In genomic region chr15:55649058-55649423, GRCh38 we compare ENCODE assay signal across 15 cellular contexts.
DNase-seq lines count a peak whose midpoint lies in the region; ATAC-seq and TF ChIP-seq lines count a peak whose summit lies in the region.
"Had no signal": no experiment of that assay in that cellular context is flagged by ENCODE, and none has a peak within 500 bp of the region (broad histone marks: within the 10 kb centered on the region; RNA-seq: fewer than 3 reads in every experiment).

No MANE protein-coding gene starts in this region.

- no peaks in the 10 kb centered on the region for H3K4me1 ChIP-seq in adipocyte (ENCODE audit: control insufficient read depth, insufficient read depth, low read length)
- no peaks in the 10 kb centered on the region for H3K4me1 ChIP-seq in endodermal cell (ENCODE audit: control insufficient read depth, insufficient read depth, low read length)
- no peaks in the 10 kb centered on the region for H3K4me1 ChIP-seq in CD4-positive, alpha-beta memory T cell (ENCODE audit: insufficient read depth, low read length)
- H3K4me1 ChIP-seq: upper lobe of right lung had no signal

- no peaks in the 10 kb centered on the region for H3K36me3 Mint-ChIP-seq in endodermal cell (ENCODE audit: low read depth)
- no peaks in the 10 kb centered on the region for H3K36me3 Mint-ChIP-seq in CD4-positive, alpha-beta memory T cell
- H3K36me3 Mint-ChIP-seq: stimulated activated effector memory CD8-positive, alpha-beta T cell treated with anti-CD3 and anti-CD28 coated beads, Interleukin-12 subunit alpha, Interleukin-12 subunit beta, amount 100 ng/mL, for 72 hours had no signal

- H3K27me3 ChIP-seq in adipocyte (replicated peaks; ENCODE audit: control insufficient read depth, insufficient read depth, low read length) = peaks cover 4% of the 10 kb centered on the region
- peaks cover 29% of the 10 kb centered on the region for H3K27me3 ChIP-seq in endodermal cell (ENCODE audit: control insufficient read depth, insufficient read depth, low read length, poor library complexity, severe bottlenecking)
- H3K27me3 ChIP-seq in CD4-positive, alpha-beta memory T cell (ENCODE audit: insufficient read depth, low read length) = no peaks in the 10 kb centered on the region
- H3K27me3 ChIP-seq: ovary, upper lobe of right lung had no signal

- H3K9me3 ChIP-seq in adipocyte (ENCODE audit: control insufficient read depth, low read length) = no peaks in the 10 kb centered on the region
- no peaks in the 10 kb centered on the region for H3K9me3 ChIP-seq in endodermal cell (ENCODE audit: control insufficient read depth, low read length)
- no peaks in the 10 kb centered on the region for H3K9me3 ChIP-seq in CD4-positive, alpha-beta memory T cell (ENCODE audit: control insufficient read depth in 1 of 2, low read length in 2 of 2)
- H3K9me3 ChIP-seq: ovary, upper lobe of right lung had no signal

- no peaks in the 10 kb centered on the region for H3K9me3 Mint-ChIP-seq in endodermal cell
- no peaks in the 10 kb centered on the region for H3K9me3 Mint-ChIP-seq in CD4-positive, alpha-beta memory T cell
- H3K9me3 Mint-ChIP-seq: activated CD4-positive, alpha-beta memory T cell treated with anti-CD3 and anti-CD28 coated beads, Interleukin-2, amount 10 ng/mL, durations not matched to agents 7 days and 5 days; activated T-cell treated with anti-CD3 and anti-CD28 coated beads, Interleukin-2, amount 50 U/mL, for 72 hours; stimulated activated effector memory CD8-positive, alpha-beta T cell treated with anti-CD3 and anti-CD28 coated beads, Interleukin-12 subunit alpha, Interleukin-12 subunit beta, amount 100 ng/mL, for 72 hours had no signal

- no peak for ATAC-seq in GM19351 (IDR thresholded peaks at IDR 0.05; ENCODE audit: unreplicated experiment)

- POLR2A ChIA-PET in GM10248 (lab: Yijun Ruan, JAX) = no interaction called here
- POLR2A ChIA-PET in CD4-positive, alpha-beta memory T cell (lab: Charles Lee; ENCODE audit: partially characterized antibody) = no interaction called here

- CTCF ChIA-PET in GM10248 (lab: Yijun Ruan, JAX) = interaction anchor here (0.7 to 5.7 kb wide), 18 partner anchors 10 to 404 kb away, joined by 3 to 53 read pairs (median 5); no protein-coding TSS in a partner anchor
- CTCF ChIA-PET in CD4-positive, alpha-beta memory T cell (lab: Charles Lee; ENCODE audit: partially characterized antibody) = interaction anchor here (0.8 to 5.8 kb wide), 14 partner anchors 8 to 780 kb away, joined by 3 to 38 read pairs (median 5); no protein-coding TSS in a partner anchor

- no peak overlapping the region for H3K27ac Mint-ChIP-seq in endodermal cell
- no peak overlapping the region for H3K27ac Mint-ChIP-seq in CD4-positive, alpha-beta memory T cell
- H3K27ac Mint-ChIP-seq: activated CD4-positive, alpha-beta memory T cell treated with anti-CD3 and anti-CD28 coated beads, Interleukin-2, amount 10 ng/mL, durations not matched to agents 7 days and 5 days; activated T-cell treated with anti-CD3 and anti-CD28 coated beads, Interleukin-2, amount 50 U/mL, for 72 hours; stimulated activated effector memory CD8-positive, alpha-beta T cell treated with anti-CD3 and anti-CD28 coated beads, Interleukin-12 subunit alpha, Interleukin-12 subunit beta, amount 100 ng/mL, for 72 hours had no signal

- DNase-seq in A172 (ENCODE audit: low spot score) (peak; percentile 67), HCEC 1CT (peak; percentile 72), adipocyte (ENCODE audit: low read depth) (peak; percentile 38), fibroblast of villous mesenchyme (ENCODE audit: low read depth) (peak; percentile 50), GM10248 (ENCODE audit: extremely low spot score) (no peak), endodermal cell (no peak)
- DNase-seq in CD4-positive, alpha-beta memory T cell = no peak
- DNase-seq: GF-D8, left colon, ovary, upper lobe of right lung had no signal

- peaks cover 9% of the 10 kb centered on the region for H3K4me1 Mint-ChIP-seq in endodermal cell
- H3K4me1 Mint-ChIP-seq in CD4-positive, alpha-beta memory T cell = no peaks in the 10 kb centered on the region
- H3K4me1 Mint-ChIP-seq: activated CD4-positive, alpha-beta memory T cell treated with anti-CD3 and anti-CD28 coated beads, Interleukin-2, amount 10 ng/mL, durations not matched to agents 7 days and 5 days; stimulated activated effector memory CD8-positive, alpha-beta T cell treated with anti-CD3 and anti-CD28 coated beads, Interleukin-12 subunit alpha, Interleukin-12 subunit beta, amount 100 ng/mL, for 72 hours had no signal

- no peak overlapping the region for H3K27ac ChIP-seq in endodermal cell (ENCODE audit: low read depth, low read length)
- no peak overlapping the region for H3K27ac ChIP-seq in CD4-positive, alpha-beta memory T cell (ENCODE audit: low read depth, low read length)
- H3K27ac ChIP-seq: ovary, upper lobe of right lung had no signal

- intact Hi-C loops in CD4-positive, alpha-beta memory T cell (cut with micrococcal nuclease) = no loop called here

- H3K9ac ChIP-seq in adipocyte (ENCODE audit: low read length) (no peak overlapping the region), endodermal cell (ENCODE audit: extremely low read depth, low read length, poor library complexity, severe bottlenecking) (no peak overlapping the region)

- H3K27me3 Mint-ChIP-seq in endodermal cell (ENCODE audit: insufficient read depth) = peaks cover 31% of the 10 kb centered on the region
- no peaks in the 10 kb centered on the region for H3K27me3 Mint-ChIP-seq in CD4-positive, alpha-beta memory T cell

- TF ChIP-seq CTCF in fibroblast of villous mesenchyme (IDR thresholded peaks at IDR 0.05; ENCODE audit: insufficient read depth, low read depth, low read length) = no peak
- no peak for TF ChIP-seq CTCF in GM10248 (IDR thresholded peaks at IDR 0.05; ENCODE audit: control extremely low read depth, extremely low read depth, low read depth, missing control alignments)
- no peak for TF ChIP-seq CTCF in endodermal cell (conservative IDR thresholded peaks at IDR 0.05)

- H3K4me3 Mint-ChIP-seq in endodermal cell = no peak overlapping the region
- no peak overlapping the region for H3K4me3 Mint-ChIP-seq in CD4-positive, alpha-beta memory T cell
- H3K4me3 Mint-ChIP-seq: activated CD4-positive, alpha-beta memory T cell treated with anti-CD3 and anti-CD28 coated beads, Interleukin-2, amount 10 ng/mL, durations not matched to agents 7 days and 5 days; activated T-cell treated with anti-CD3 and anti-CD28 coated beads, Interleukin-2, amount 50 U/mL, for 72 hours; stimulated activated effector memory CD8-positive, alpha-beta T cell treated with anti-CD3 and anti-CD28 coated beads, Interleukin-12 subunit alpha, Interleukin-12 subunit beta, amount 100 ng/mL, for 72 hours had no signal

- H3K4me3 ChIP-seq in adipocyte (ENCODE audit: low read length) = no peak overlapping the region
- H3K4me3 ChIP-seq in fibroblast of villous mesenchyme (ENCODE audit: low read depth, low read length) = no peak overlapping the region
- no peak overlapping the region for H3K4me3 ChIP-seq in endodermal cell (ENCODE audit: low read length)
- no peak overlapping the region for H3K4me3 ChIP-seq in CD4-positive, alpha-beta memory T cell (ENCODE audit: low read length in 2 of 2)
- H3K4me3 ChIP-seq: ovary, upper lobe of right lung had no signal

- no peaks in the 10 kb centered on the region for H3K36me3 ChIP-seq in adipocyte (ENCODE audit: control insufficient read depth, insufficient read depth, low read length, severe bottlenecking)
- no peaks in the 10 kb centered on the region for H3K36me3 ChIP-seq in endodermal cell (ENCODE audit: control insufficient read depth, insufficient read depth, low read length)
- no peaks in the 10 kb centered on the region for H3K36me3 ChIP-seq in CD4-positive, alpha-beta memory T cell (ENCODE audit: insufficient read depth, low read length)
- H3K36me3 ChIP-seq: ovary, upper lobe of right lung had no signal

- WGBS in endodermal cell (ENCODE audit: insufficient coverage in 1 of 2, insufficient read length in 1 of 2), 2 experiments = 88% methylated on average over 1 of the region's 1 CpG; no CpG with 5 or more reads in 1 of the 2 experiments

Comparison
In these comparisons a context has a peak if more than half of its experiments do, and no peak if none do; other contexts are left out.
1. DNase-seq: peak in A172 (single experiment), HCEC 1CT (single experiment), adipocyte (single experiment) and fibroblast of villous mesenchyme (single experiment); none in GM10248 (single experiment), endodermal cell (single experiment) and CD4-positive, alpha-beta memory T cell (0 of 5).